In the genomic region with DNA sequence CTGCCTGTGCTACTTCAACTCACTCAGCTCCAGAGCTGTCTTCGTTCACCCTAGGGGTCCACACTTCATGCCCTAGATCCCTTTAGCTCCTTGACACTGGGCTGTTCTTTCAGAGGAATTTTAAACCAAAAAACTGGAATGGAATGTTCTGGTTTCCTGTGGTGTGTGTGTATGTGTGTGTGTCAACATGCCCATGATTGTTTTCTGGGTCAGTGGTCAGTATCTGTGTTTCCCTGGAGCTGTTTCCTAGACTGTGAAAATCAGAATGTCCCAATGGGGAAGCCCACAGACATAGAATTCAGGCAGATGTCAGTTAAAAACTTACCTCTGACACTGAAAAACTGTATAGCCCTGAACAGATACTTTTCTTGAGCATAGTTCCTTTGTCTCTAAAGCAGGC, we compare ENCODE assay signal across 39 cellular contexts. TPM values are rescaled to one million over a fixed set of nuclear protein-coding genes. Genes with fewer than 3 reads are reported as not detected.
"Had no signal": no experiment of that assay in that cellular context is flagged by ENCODE, and none has a peak within 500 bp of the region (broad histone marks: within the 10 kb centered on the region; RNA-seq: fewer than 3 reads in every experiment).

No MANE protein-coding gene starts in this region.

- ATAC-seq: activated CD8-positive, alpha-beta T cell treated with anti-CD3 and anti-CD28 coated beads for 36 hours; activated naive CD8-positive, alpha-beta T cell treated with anti-CD3 and anti-CD28 coated beads, Interleukin-2, amount 50 U/mL, for 24 hours; gastrocnemius medialis; left cardiac atrium; left ventricle myocardium superior; mucosa of descending colon; stimulated activated memory B cell treated with anti-CD40 and anti-IgM and Interleukin-4, amounts not matched to agents 10 μg/mL and 1 μg/mL and 100 μg/mL, for 72 hours; WTC11 had no signal

- DNase-seq: activated CD4-positive, alpha-beta T cell treated with anti-CD3 and anti-CD28 coated beads for 1 hour; activated CD4-positive, alpha-beta T cell treated with anti-CD3 and anti-CD28 coated beads, Interleukin-2, amount 50 U/mL, for 1 hour; activated CD8-positive, alpha-beta T cell treated with anti-CD3 and anti-CD28 coated beads for 36 hours; activated naive CD8-positive, alpha-beta T cell treated with anti-CD3 and anti-CD28 coated beads, Interleukin-2, amount 50 U/mL, for 24 hours; activated T-cell treated with anti-CD3 and anti-CD28 coated beads, Interleukin-2, amount 50 U/mL, for 48 hours; anterior cingulate cortex; central memory CD4-positive, alpha-beta T cell; effector CD8-positive, alpha-beta T cell; esophagus squamous epithelium; gastrocnemius medialis; glutamatergic neuron; islet precursor cell; left cardiac atrium; left ventricle myocardium superior; mucosa of descending colon; sigmoid colon; stimulated activated CD4-positive, alpha-beta T cell treated with anti-CD3 and anti-CD28 coated beads, Interleukin-1b, Interleukin-23, amount 100 ng/mL, for 48 hours; stimulated activated CD4-positive, alpha-beta T cell treated with anti-CD3 and anti-CD28 coated beads, Interleukin-4, amount 100 ng/mL, for 4 hours; stimulated activated CD8-positive, alpha-beta memory T cell treated with anti-CD3 and anti-CD28 coated beads, Interleukin-4, amount 100 ng/mL, for 48 hours; stomach; T-helper 2 cell; transverse colon had no signal

- H3K36me3 ChIP-seq: esophagus squamous epithelium, gastrocnemius medialis, neutrophil, sigmoid colon, stomach, transverse colon had no signal

- H3K4me1 Mint-ChIP-seq: activated naive CD4-positive, alpha-beta T cell treated with anti-CD3 and anti-CD28 coated beads, Interleukin-2, amount 50 U/mL, for 24 hours; activated naive CD8-positive, alpha-beta T cell treated with anti-CD3 and anti-CD28 coated beads, Interleukin-2, amount 50 U/mL, for 24 hours; nephron; stimulated activated memory B cell treated with anti-CD40 and anti-IgM and Interleukin-4, amounts not matched to agents 10 μg/mL and 1 μg/mL and 100 μg/mL, for 72 hours; WTC11 had no signal

- H3K9me3 ChIP-seq: esophagus squamous epithelium, gastrocnemius medialis, mucosa of descending colon, neutrophil, stomach, transverse colon had no signal

- H3K27ac ChIP-seq: epithelial cell of prostate, esophagus squamous epithelium, gastrocnemius medialis, neutrophil, sigmoid colon, stomach, transverse colon had no signal

- H3K4me1 ChIP-seq: esophagus squamous epithelium, gastrocnemius medialis, sigmoid colon, stomach, transverse colon had no signal

- H3K4me3 ChIP-seq: esophagus squamous epithelium, gastrocnemius medialis, mucosa of descending colon, sigmoid colon, smooth muscle cell, stomach, transverse colon had no signal

- H3K27ac Mint-ChIP-seq: activated CD8-positive, alpha-beta T cell treated with anti-CD3 and anti-CD28 coated beads for 36 hours; activated naive CD4-positive, alpha-beta T cell treated with anti-CD3 and anti-CD28 coated beads, Interleukin-2, amount 50 U/mL, for 24 hours; activated naive CD8-positive, alpha-beta T cell treated with anti-CD3 and anti-CD28 coated beads, Interleukin-2, amount 50 U/mL, for 24 hours; activated T-helper 2 cell treated with anti-CD3 and anti-CD28 coated beads, Interferon-gamma antibody, Interleukin-2, Interleukin-4, amounts not matched to agents 10 μg/mL and 5 μg/mL and 100 μg/mL, durations not matched to agents 14 hours and 24 hours and 36 hours; dendritic cell treated with granulocyte-macrophage colony-stimulating factor and Interleukin-4, amounts not matched to agents 40 ng/mL and 50 ng/mL, for 4 days; nephron; stimulated activated memory B cell treated with anti-CD40 and anti-IgM and Interleukin-4, amounts not matched to agents 10 μg/mL and 1 μg/mL and 100 μg/mL, for 72 hours; WTC11 had no signal

- H3K4me3 Mint-ChIP-seq: activated CD8-positive, alpha-beta T cell treated with anti-CD3 and anti-CD28 coated beads for 36 hours; activated naive CD4-positive, alpha-beta T cell treated with anti-CD3 and anti-CD28 coated beads, Interleukin-2, amount 50 U/mL, for 24 hours; activated naive CD8-positive, alpha-beta T cell treated with anti-CD3 and anti-CD28 coated beads, Interleukin-2, amount 50 U/mL, for 24 hours; dendritic cell treated with granulocyte-macrophage colony-stimulating factor and Interleukin-4, amounts not matched to agents 40 ng/mL and 50 ng/mL, for 4 days; nephron; stimulated activated memory B cell treated with anti-CD40 and anti-IgM and Interleukin-4, amounts not matched to agents 10 μg/mL and 1 μg/mL and 100 μg/mL, for 72 hours; WTC11 had no signal

- H3K9me3 Mint-ChIP-seq: activated CD8-positive, alpha-beta T cell treated with anti-CD3 and anti-CD28 coated beads for 36 hours; activated naive CD4-positive, alpha-beta T cell treated with anti-CD3 and anti-CD28 coated beads, Interleukin-2, amount 50 U/mL, for 24 hours; activated naive CD8-positive, alpha-beta T cell treated with anti-CD3 and anti-CD28 coated beads, Interleukin-2, amount 50 U/mL, for 24 hours; activated T-helper 2 cell treated with anti-CD3 and anti-CD28 coated beads, Interferon-gamma antibody, Interleukin-2, Interleukin-4, amounts not matched to agents 10 μg/mL and 5 μg/mL and 100 μg/mL, durations not matched to agents 14 hours and 24 hours and 36 hours; dendritic cell treated with granulocyte-macrophage colony-stimulating factor and Interleukin-4, amounts not matched to agents 40 ng/mL and 50 ng/mL, for 4 days; nephron; stimulated activated memory B cell treated with anti-CD40 and anti-IgM and Interleukin-4, amounts not matched to agents 10 μg/mL and 1 μg/mL and 100 μg/mL, for 72 hours had no signal

- FAIRE-seq: endometrium had no signal

- H3K4me2 ChIP-seq: smooth muscle cell had no signal

- H3K36me3 Mint-ChIP-seq: activated naive CD4-positive, alpha-beta T cell treated with anti-CD3 and anti-CD28 coated beads, Interleukin-2, amount 50 U/mL, for 24 hours; stimulated activated memory B cell treated with anti-CD40 and anti-IgM and Interleukin-4, amounts not matched to agents 10 μg/mL and 1 μg/mL and 100 μg/mL, for 72 hours; WTC11 had no signal

RNA-seq across cellular contexts. Expression of gene PMIS2, which starts 1.4 kb away (rescaled TPM):
- total RNA-seq: activated CD8-positive, alpha-beta T cell treated with anti-CD3 and anti-CD28 coated beads for 36 hours; activated T-helper 2 cell treated with anti-CD3 and anti-CD28 coated beads, Interferon-gamma antibody, Interleukin-2, Interleukin-4, amounts not matched to agents 10 μg/mL and 5 μg/mL and 100 μg/mL, durations not matched to agents 14 hours and 24 hours and 36 hours; esophagus squamous epithelium; gastrocnemius medialis; left cardiac atrium; left ventricle myocardium superior; lung microvascular endothelial cell; mesenteric fat pad; mucosa of descending colon; myocyte; osteocyte; posterior vena cava; sigmoid colon; smooth muscle cell; stomach; temporal lobe; transverse colon; urinary bladder; WTC11 had no signal
- polyA plus RNA-seq: sigmoid colon, smooth muscle cell, stomach, urinary bladder had no signal

RNA-seq across cellular contexts. Expression of gene ATP4A, which starts 23.9 kb away (rescaled TPM):
- total RNA-seq: activated CD8-positive, alpha-beta T cell treated with anti-CD3 and anti-CD28 coated beads for 36 hours; activated T-helper 2 cell treated with anti-CD3 and anti-CD28 coated beads, Interferon-gamma antibody, Interleukin-2, Interleukin-4, amounts not matched to agents 10 μg/mL and 5 μg/mL and 100 μg/mL, durations not matched to agents 14 hours and 24 hours and 36 hours; gastrocnemius medialis; left cardiac atrium; left ventricle myocardium superior; lung microvascular endothelial cell; mesenteric fat pad; mucosa of descending colon; myocyte; osteocyte; posterior vena cava; sigmoid colon; smooth muscle cell; transverse colon; urinary bladder had no signal
- polyA plus RNA-seq: smooth muscle cell, urinary bladder had no signal
